In the genomic region with DNA sequence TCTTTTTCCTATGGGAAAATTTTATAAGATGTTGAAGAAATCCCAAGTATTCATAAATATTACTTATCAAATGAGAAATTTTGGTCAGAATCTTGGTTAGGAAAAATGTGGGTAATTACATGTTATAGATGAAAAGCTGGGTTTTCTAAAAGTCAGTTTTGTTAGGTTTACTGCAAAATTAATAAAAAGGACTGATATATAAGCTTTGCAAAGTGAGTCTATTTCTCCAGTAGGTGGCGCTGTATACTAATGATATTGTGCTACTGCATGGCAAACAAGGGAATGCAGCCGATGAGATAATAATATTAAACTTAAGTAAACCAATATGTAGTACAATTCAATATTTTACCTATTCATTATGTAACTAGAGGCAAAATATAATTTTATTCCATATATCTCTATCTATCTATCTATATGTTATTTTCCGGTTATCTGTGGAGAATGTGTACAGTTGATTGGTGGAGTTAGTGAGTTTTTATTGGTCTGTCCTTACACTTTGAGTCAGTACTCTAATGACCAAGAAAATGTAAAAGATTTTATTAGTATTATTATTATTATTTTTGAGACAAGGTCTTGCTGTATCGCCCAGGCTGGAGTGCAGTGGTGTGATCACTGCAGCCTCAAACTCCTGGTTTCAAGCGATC, we compare ENCODE assay signal across 10 cellular contexts. TPM values are rescaled to one million over a fixed set of nuclear protein-coding genes. Genes with fewer than 3 reads are reported as not detected.
DNase-seq lines count a peak whose midpoint lies in the region; ATAC-seq and TF ChIP-seq lines count a peak whose summit lies in the region.
"Had no signal": no experiment of that assay in that cellular context is flagged by ENCODE, and none has a peak within 500 bp of the region (broad histone marks: within the 10 kb centered on the region; RNA-seq: fewer than 3 reads in every experiment).

No MANE protein-coding gene starts in this region.

- H3K4me3 ChIP-seq in LNCaP clone FGC (ENCODE audit: low read depth, low read length), result no peak overlapping the region

- peak; percentile 7 for DNase-seq in DMS 273 treated with DMSO at 0.1 percent for 48 hours (lab: John Stamatoyannopoulos, UW)
- DNase-seq in LNCaP clone FGC (ENCODE audit: low read depth), result peak; percentile 65
- DNase-seq in OCI-M1 (lab: John Stamatoyannopoulos, UW), result peak; percentile 72
- DNase-seq in dermis microvascular lymphatic vessel endothelial cell (ENCODE audit: low read depth in 2 of 2), result peak; percentile 68 to 76
- peak; percentile 18 for DNase-seq in mucosa of gallbladder (ENCODE audit: low spot score)
- DNase-seq in activated effector memory CD4-positive, alpha-beta T cell treated with Interleukin-2 at 50 U/mL for 16 hours, result no peak
- DNase-seq in activated CD4-positive, alpha-beta T cell treated with anti-CD3 and anti-CD28 coated beads for 1 hour, result no peak
- DNase-seq: right cardiac atrium had no signal

- TF ChIP-seq CTCF in LNCaP clone FGC (IDR thresholded peaks at IDR 0.05; ENCODE audit: control insufficient read depth, extremely low read depth, insufficient read depth), result peak; percentile 69

- peak; percentile 65 for ATAC-seq in GM21367 (IDR thresholded peaks at IDR 0.05; ENCODE audit: unreplicated experiment)

RNA-seq across cellular contexts. Expression of a gene that starts 32.9 kb away (rescaled TPM):
- total RNA-seq in dermis microvascular lymphatic vessel endothelial cell, result 4.3 and 5.1 TPM in 2 replicates
- total RNA-seq in mucosa of gallbladder, result 12.3 TPM

RNA-seq across cellular contexts. Expression of a gene that starts 58.3 kb away (rescaled TPM):
- 0.38 and 1.0 TPM in 2 replicates for total RNA-seq in dermis microvascular lymphatic vessel endothelial cell
- total RNA-seq in mucosa of gallbladder, result 1.6 TPM
- total RNA-seq: T-helper 1 cell treated with Interleukin-12 subunit alpha and Interleukin-12 subunit beta and Interleukin-4 antibody, amounts not matched to agents 30 ng/mL and 1 ng/mL, for 36 hours had no signal

Comparison
In these comparisons a context has a peak if more than half of its experiments do, and no peak if none do; other contexts are left out.
1. DNase-seq: peak in DMS 273 treated with DMSO at 0.1 percent for 48 hours (single experiment), LNCaP clone FGC (single experiment), OCI-M1 (single experiment), dermis microvascular lymphatic vessel endothelial cell (2 of 2) and mucosa of gallbladder (single experiment); none in activated effector memory CD4-positive, alpha-beta T cell treated with Interleukin-2 at 50 U/mL for 16 hours (single experiment) and activated CD4-positive, alpha-beta T cell treated with anti-CD3 and anti-CD28 coated beads for 1 hour (single experiment).